Comparison of ENCODE assay signal across 32 cellular contexts in the genomic region with DNA sequence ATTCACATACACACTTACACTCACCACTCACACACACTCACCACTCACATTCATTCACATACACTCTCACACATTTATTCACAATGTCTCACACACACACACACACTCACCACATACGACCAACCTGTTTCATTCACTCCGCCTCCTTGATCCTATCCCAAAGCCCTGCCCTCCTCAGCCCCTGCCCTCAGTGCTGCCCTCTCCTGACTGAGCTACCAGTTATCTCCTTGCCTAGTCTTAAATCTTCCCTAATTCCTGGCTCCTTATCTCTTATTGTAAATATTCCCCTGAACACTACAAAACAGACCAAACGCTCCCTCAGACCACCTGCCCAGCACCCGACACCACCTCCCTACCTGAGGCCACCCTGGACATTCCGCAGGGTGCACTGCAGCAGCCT. TPM values are rescaled to one million over a fixed set of nuclear protein-coding genes. Genes with fewer than 3 reads are reported as not detected.
A peak's percentile ranks its signal among the peaks of the same experiment; 100 is the strongest.
DNase-seq lines count a peak whose midpoint lies in the region; ATAC-seq and TF ChIP-seq lines count a peak whose summit lies in the region.
"Had no signal": no experiment of that assay in that cellular context is flagged by ENCODE, and none has a peak within 500 bp of the region (broad histone marks: within the 10 kb centered on the region; RNA-seq: fewer than 3 reads in every experiment).

No MANE protein-coding gene starts in this region.

- no peak for TF ChIP-seq POLR2A in HCT116 (IDR thresholded peaks at IDR 0.05; ENCODE audit: borderline replicate concordance, extremely low read depth, insufficient read depth, insufficient read length)

- no peaks in the 10 kb centered on the region for H3K4me1 Mint-ChIP-seq in WTC11
- H3K4me1 Mint-ChIP-seq: activated CD4-positive, alpha-beta T cell treated with anti-CD3 and anti-CD28 coated beads, Interleukin-2, amount 10 ng/mL, durations not matched to agents 7 days and 5 days; activated naive CD8-positive, alpha-beta T cell treated with anti-CD3 and anti-CD28 coated beads, Interleukin-2, amount 50 U/mL, for 24 hours; nephron had no signal

- no peaks in the 10 kb centered on the region for H3K9me3 ChIP-seq in HCT116 (ENCODE audit: control insufficient read depth in 1 of 2, insufficient read depth in 1 of 2, low read depth in 1 of 2, low read length in 2 of 2)
- H3K9me3 ChIP-seq in ascending aorta, result no peaks in the 10 kb centered on the region
- H3K9me3 ChIP-seq: ovary, SK-N-SH, stomach, thyroid gland had no signal

- H2AFZ ChIP-seq in HCT116 (ENCODE audit: low read depth, low read length, poor library complexity, severe bottlenecking), result no peak overlapping the region
- H2AFZ ChIP-seq: GM23248 had no signal

- no peaks in the 10 kb centered on the region for H3K9me2 ChIP-seq in HCT116 (ENCODE audit: insufficient read depth)
- H3K9me2 ChIP-seq: SK-N-SH had no signal

- H3K27me3 Mint-ChIP-seq in WTC11 (ENCODE audit: low read depth), result no peaks in the 10 kb centered on the region

- no peaks in the 10 kb centered on the region for H3K36me3 ChIP-seq in HCT116 (ENCODE audit: control insufficient read depth in 1 of 2, insufficient read depth in 2 of 2, low read length in 2 of 2)
- H3K36me3 ChIP-seq in ascending aorta, result no peaks in the 10 kb centered on the region
- H3K36me3 ChIP-seq: ovary, stomach, thyroid gland had no signal

- no peak overlapping the region for H3K4me3 Mint-ChIP-seq in WTC11
- H3K4me3 Mint-ChIP-seq: activated CD4-positive, alpha-beta T cell treated with anti-CD3 and anti-CD28 coated beads, Interleukin-2, amount 10 ng/mL, durations not matched to agents 7 days and 5 days; activated naive CD8-positive, alpha-beta T cell treated with anti-CD3 and anti-CD28 coated beads, Interleukin-2, amount 50 U/mL, for 24 hours; activated T-cell treated with anti-CD3 and anti-CD28 coated beads, Interleukin-2, amount 50 U/mL, for 4 hours; nephron; T-helper 1 cell treated with Interleukin-12 subunit alpha and Interleukin-12 subunit beta and Interleukin-4 antibody, amounts not matched to agents 30 μg/mL and 1 μg/mL, for 36 hours had no signal

- H4K20me1 ChIP-seq in HCT116 (ENCODE audit: insufficient read depth), result no peaks in the 10 kb centered on the region

- H3K4me2 ChIP-seq in HCT116 (ENCODE audit: low read length), result no peak overlapping the region
- H3K4me2 ChIP-seq: KMS-11, SK-N-SH had no signal

- no peak overlapping the region for H3K27ac ChIP-seq in C4-2B
- H3K27ac ChIP-seq in HCT116 (ENCODE audit: low read depth, low read length), result no peak overlapping the region
- H3K27ac ChIP-seq in ascending aorta, result no peak overlapping the region
- H3K27ac ChIP-seq: GM23248, KMS-11, ovary, RWPE1, stomach, thyroid gland had no signal

- H3K9ac ChIP-seq in HCT116 (ENCODE audit: low read length), result no peak overlapping the region
- H3K9ac ChIP-seq: GM23248, KMS-11, SK-N-SH had no signal

- H3K27ac Mint-ChIP-seq in WTC11, result no peak overlapping the region
- H3K27ac Mint-ChIP-seq: activated CD4-positive, alpha-beta T cell treated with anti-CD3 and anti-CD28 coated beads, Interleukin-2, amount 10 ng/mL, durations not matched to agents 7 days and 5 days; activated naive CD8-positive, alpha-beta T cell treated with anti-CD3 and anti-CD28 coated beads, Interleukin-2, amount 50 U/mL, for 24 hours; nephron; T-helper 1 cell treated with Interleukin-12 subunit alpha and Interleukin-12 subunit beta and Interleukin-4 antibody, amounts not matched to agents 30 μg/mL and 1 μg/mL, for 36 hours had no signal

- DNase-seq in HCT116 (ENCODE audit: low read depth, low spot score) (peak; percentile 34), WTC11 (ENCODE audit: low spot score) (peak; percentile 51), iPS-NIHi11 (ENCODE audit: low spot score) (peak; percentile 43), ascending aorta (ENCODE audit: low spot score in 2 of 2) (no peak)
- DNase-seq in stimulated activated CD4-positive, alpha-beta T cell treated with anti-CD3 and anti-CD28 coated beads, Interleukin-4, amount 100 ng/mL, for 24 hours, result no peak
- DNase-seq: activated CD4-positive, alpha-beta T cell treated with anti-CD3 and anti-CD28 coated beads, Interleukin-2, amount 10 ng/mL, durations not matched to agents 7 days and 5 days; activated naive CD8-positive, alpha-beta T cell treated with anti-CD3 and anti-CD28 coated beads, Interleukin-2, amount 50 U/mL, for 24 hours; activated T-cell treated with anti-CD3 and anti-CD28 coated beads, Interleukin-2, amount 50 U/mL, for 4 hours; cerebellar nuclear complex; glutamatergic neuron; GM23248; NCI-H1436; NCI-H2081 treated with DMSO at 0.1 percent for 48 hours; NCI-H226; NCI-H748 treated with DMSO at 0.1 percent for 48 hours; ovary; SK-N-SH; small intestine; stomach; thyroid gland had no signal

- no peaks in the 10 kb centered on the region for H3K79me2 ChIP-seq in HCT116 (ENCODE audit: insufficient read depth, low read length)

- H3K4me3 ChIP-seq in HCT116 (replicated peaks in 1 of 2; ENCODE audit: low read depth in 1 of 2, low read length in 2 of 2), result no peak overlapping the region
- H3K4me3 ChIP-seq in ascending aorta, result no peak overlapping the region
- H3K4me3 ChIP-seq: GM23248, lung, ovary, stomach, thyroid gland had no signal

- intact Hi-C loops in HCT116 (cut with micrococcal nuclease), result loop anchor here (2.0 kb wide), 1 partner anchor 77 kb away; no protein-coding TSS in a partner anchor
- intact Hi-C loops in ascending aorta (cut with DNase I), result no loop called here

- H3K9me3 Mint-ChIP-seq in WTC11, result no peaks in the 10 kb centered on the region
- H3K9me3 Mint-ChIP-seq: activated CD4-positive, alpha-beta T cell treated with anti-CD3 and anti-CD28 coated beads, Interleukin-2, amount 10 ng/mL, durations not matched to agents 7 days and 5 days; activated naive CD8-positive, alpha-beta T cell treated with anti-CD3 and anti-CD28 coated beads, Interleukin-2, amount 50 U/mL, for 24 hours; activated T-cell treated with anti-CD3 and anti-CD28 coated beads, Interleukin-2, amount 50 U/mL, for 4 hours; nephron; T-helper 1 cell treated with Interleukin-12 subunit alpha and Interleukin-12 subunit beta and Interleukin-4 antibody, amounts not matched to agents 30 μg/mL and 1 μg/mL, for 36 hours had no signal

- no peaks in the 10 kb centered on the region for H3K36me3 Mint-ChIP-seq in WTC11

- no peaks in the 10 kb centered on the region for H3K4me1 ChIP-seq in HCT116 (ENCODE audit: control insufficient read depth in 1 of 2, insufficient read depth in 2 of 2, low read length in 2 of 2)
- H3K4me1 ChIP-seq in ascending aorta, result no peaks in the 10 kb centered on the region
- H3K4me1 ChIP-seq: stomach, thyroid gland had no signal

- H3K27me3 ChIP-seq in HCT116 (ENCODE audit: insufficient read depth, low read length), result peaks cover 73% of the 10 kb centered on the region
- no peaks in the 10 kb centered on the region for H3K27me3 ChIP-seq in ascending aorta
- H3K27me3 ChIP-seq: ovary, thyroid gland had no signal

- ATAC-seq in HCT116, result peak; percentile 93
- peak; percentile 94 for ATAC-seq in WTC11
- ATAC-seq in GM18519 (IDR thresholded peaks at IDR 0.05; ENCODE audit: low FRiP score, unreplicated experiment), result no peak
- ATAC-seq: activated naive CD8-positive, alpha-beta T cell treated with anti-CD3 and anti-CD28 coated beads, Interleukin-2, amount 50 U/mL, for 24 hours; activated T-cell treated with anti-CD3 and anti-CD28 coated beads, Interleukin-2, amount 50 U/mL, for 4 hours had no signal

- RAD21 ChIA-PET in HCT116 (lab: Charles Lee; ENCODE audit: low non-redundant PET in 1 of 2, low total read pairs in 2 of 2, uncharacterized antibody in 2 of 2, unreplicated experiment in 2 of 2), result no interaction called here

- POLR2A ChIA-PET in HCT116 (lab: Charles Lee) (no interaction called here), WTC11 (lab: Charles Lee) (no interaction called here)

- CTCF ChIA-PET in HCT116 (lab: Charles Lee), result interaction anchor here (1.4 to 1.6 kb wide), 3 partner anchors 76 to 446 kb away, joined by 3 to 7 read pairs (median 4); no protein-coding TSS in a partner anchor
- CTCF ChIA-PET in WTC11 (lab: Charles Lee), result interaction anchor here (0.6 to 1.6 kb wide), 12 partner anchors 9 to 255 kb away, joined by 3 to 11 read pairs (median 4); a partner anchor contains a TSS

- BruUV-seq in HCT116 (replicated peaks; lab: Mats Ljungman, UMichigan), result no TSS peak

- TF ChIP-seq CTCF in C4-2B (conservative IDR thresholded peaks at IDR 0.05) (peak; percentile 70), HCT116 (IDR thresholded peaks at IDR 0.05 in 2 of 3, conservative IDR thresholded peaks at IDR 0.05 in 1 of 3; ENCODE audit: borderline replicate concordance in 1 of 3, insufficient read depth in 1 of 3, low read depth in 2 of 3, low read length in 2 of 3) (peak; percentile 32 to 73 (median 69); a peak in 5 of 6 replicates), WTC11 (IDR thresholded peaks at IDR 0.05) (no peak), ascending aorta (IDR thresholded peaks at IDR 0.05) (no peak)

- TF ChIP-seq RAD21 in HCT116 (IDR thresholded peaks at IDR 0.05; ENCODE audit: low read depth), result peak; percentile 39; the same call in 1 of the 2 replicates

TF ChIP-seq in HCT116, 20 proteins besides CTCF, POLR2A, EP300 and RAD21:
- TF ChIP-seq YY1 (IDR thresholded peaks at IDR 0.05; ENCODE audit: extremely low read depth, insufficient replicate concordance, low read depth, low read length) (no peak), SP1 (IDR thresholded peaks at IDR 0.05; ENCODE audit: low read depth) (no peak), SRF (IDR thresholded peaks at IDR 0.05; ENCODE audit: low read depth) (no peak), EZH2phosphoT487 (IDR thresholded peaks at IDR 0.05; ENCODE audit: borderline replicate concordance) (no peak), ZFX (IDR thresholded peaks at IDR 0.05) (no peak)

TF ChIP-seq in WTC11, 78 proteins besides CTCF, POLR2A, EP300 and RAD21 (continues in another document):
- TF ChIP-seq GRHL2 (CRISPR knock-in tag; IDR thresholded peaks at IDR 0.05; ENCODE audit: insufficient replicate concordance, severe bottlenecking) (no peak), NR1H2 (CRISPR knock-in tag; IDR thresholded peaks at IDR 0.05) (no peak), RELA (CRISPR knock-in tag; IDR thresholded peaks at IDR 0.05; ENCODE audit: borderline replicate concordance) (no peak), ZNF396 (CRISPR knock-in tag; IDR thresholded peaks at IDR 0.05; ENCODE audit: borderline replicate concordance) (no peak), HMGA2 (CRISPR knock-in tag; IDR thresholded peaks at IDR 0.05) (no peak), CBFB (CRISPR knock-in tag; IDR thresholded peaks at IDR 0.05; ENCODE audit: low read depth) (no peak), ELF4 (CRISPR knock-in tag; IDR thresholded peaks at IDR 0.05; ENCODE audit: low read depth) (no peak), FOXK1 (CRISPR knock-in tag; IDR thresholded peaks at IDR 0.05) (no peak)

RNA-seq across cellular contexts. Expression of a gene that starts 26.1 kb away (rescaled TPM):
- not detected for total RNA-seq in HCT116 (2021; ENCODE audit: unreplicated experiment)
- not detected in 2 replicates for polyA plus RNA-seq in HCT116 (2012)
- total RNA-seq in WTC11 (2021), result not detected in 3 replicates
- total RNA-seq in ascending aorta, result not detected
- total RNA-seq: activated CD4-positive, alpha-beta T cell treated with anti-CD3 and anti-CD28 coated beads, Interleukin-2, amount 10 ng/mL, durations not matched to agents 7 days and 5 days; activated T-cell treated with anti-CD3 and anti-CD28 coated beads, Interleukin-2, amount 50 U/mL, for 4 hours; endothelial cell of umbilical vein; GM23248; HT1080; lung; mucosa of gallbladder; ovary; renal cortical epithelial cell; stomach; thyroid gland had no signal
- polyA plus RNA-seq: BJ, endothelial cell of umbilical vein, GM23248, lung, ovary, SK-N-SH, small intestine, stomach had no signal

Comparison
In these comparisons a context has a peak if more than half of its experiments do, and no peak if none do; other contexts are left out.
1. CTCF ChIP-seq: peak in C4-2B (single experiment) and HCT116 (3 of 3); none in WTC11 (single experiment) and ascending aorta (0 of 3).
2. DNase-seq: peak in HCT116 (single experiment), WTC11 (single experiment) and iPS-NIHi11 (single experiment); none in stimulated activated CD4-positive, alpha-beta T cell treated with anti-CD3 and anti-CD28 coated beads, Interleukin-4, amount 100 ng/mL, for 24 hours (single experiment) and ascending aorta (0 of 2).